In genomic region chr3:61929631-61930030, GRCh38 we compare ENCODE assay signal across 20 cellular contexts.
"Had no signal": no experiment of that assay in that cellular context is flagged by ENCODE, and none has a peak within 500 bp of the region (broad histone marks: within the 10 kb centered on the region; RNA-seq: fewer than 3 reads in every experiment).

No MANE protein-coding gene starts in this region.

- H3K4me3 ChIP-seq: left lung, lower lobe of right lung, neural progenitor cell, ovary, prostate gland, smooth muscle cell, suprapubic skin, thyroid gland had no signal

- H3K36me3 ChIP-seq: left lung, lower lobe of right lung, neural progenitor cell, ovary, prostate gland, suprapubic skin, thyroid gland had no signal

- FAIRE-seq: colon, endothelial cell of umbilical vein, keratinocyte, urothelium cell line had no signal

- ATAC-seq: effector memory CD8-positive, alpha-beta T cell; left lung; lower lobe of right lung; natural killer cell treated with Interleukin-12 subunit alpha and Interleukin-12 subunit beta and Interleukin-15 and Interleukin-18, amount 100 ng/mL, for 72 hours had no signal

- H3K27me3 ChIP-seq: left lung, neural progenitor cell, ovary, suprapubic skin, thyroid gland had no signal

- H3K4me2 ChIP-seq: neural progenitor cell, smooth muscle cell had no signal

- H3K4me1 ChIP-seq: prostate gland had no signal

- DNase-seq: cerebellar nuclear complex; effector memory CD8-positive, alpha-beta T cell; erythroblast; immature natural killer cell; left lung; lower lobe of right lung; nucleus accumbens; ovary; stimulated activated CD4-positive, alpha-beta T cell treated with anti-CD3 and anti-CD28 coated beads, Interleukin-2, amount 100 ng/mL, for 48 hours; stimulated activated naive CD4-positive, alpha-beta T cell treated with Interleukin-2 at 50 U/mL for 16 hours; thyroid gland had no signal

- H3K27ac ChIP-seq: left lung, lower lobe of right lung, neural progenitor cell, ovary, prostate gland, suprapubic skin, thyroid gland had no signal

- H3K9me3 ChIP-seq: left lung, lower lobe of right lung, ovary, prostate gland, suprapubic skin, thyroid gland had no signal

- H2AFZ ChIP-seq: neural progenitor cell had no signal

- H3K9ac ChIP-seq: neural progenitor cell had no signal
